Comparison of ENCODE assay signal across 9 cellular contexts in the genomic region with DNA sequence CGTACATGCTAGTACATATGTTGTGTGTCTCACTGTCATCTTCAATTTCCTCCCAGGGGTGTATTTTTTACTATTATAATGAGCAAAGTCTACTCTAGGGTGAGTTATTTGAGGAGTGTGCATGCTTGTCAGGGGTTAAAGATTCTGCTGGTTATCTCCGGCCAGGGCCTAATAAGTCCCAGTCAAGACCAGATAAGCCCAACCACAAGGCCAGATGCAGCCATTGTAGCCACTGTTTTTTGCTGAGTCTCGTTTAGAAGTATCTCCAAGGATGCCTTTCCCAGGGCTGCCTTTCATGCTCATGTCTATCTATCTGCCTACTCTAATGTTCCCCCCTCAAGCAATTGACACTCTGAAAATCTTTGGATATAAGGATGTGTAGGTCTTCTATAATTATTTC.
"Had no signal": no experiment of that assay in that cellular context is flagged by ENCODE, and none has a peak within 500 bp of the region (broad histone marks: within the 10 kb centered on the region; RNA-seq: fewer than 3 reads in every experiment).

No MANE protein-coding gene starts in this region.

- H3K27ac ChIP-seq: GM23248 had no signal

- H3K9ac ChIP-seq: GM23248 had no signal

- H2AFZ ChIP-seq: GM23248 had no signal

- H3K36me3 ChIP-seq: HAP-1 had no signal

- H3K4me3 ChIP-seq: GM23248, HAP-1 had no signal

- ATAC-seq: HCT116 had no signal

- FAIRE-seq: HTR-8/SVneo had no signal

- DNase-seq: GM23248, GOT3, H7, HFFc6, IMR-90, KBM-7 had no signal

- H3K4me1 ChIP-seq: HAP-1 had no signal
